Comparison of ENCODE assay signal across 10 cellular contexts in genomic region chr1:27564264-27564579, GRCh38. TPM values are rescaled to one million over a fixed set of nuclear protein-coding genes. Genes with fewer than 3 reads are reported as not detected.
DNase-seq lines count a peak whose midpoint lies in the region; ATAC-seq, FAIRE-seq and TF ChIP-seq lines count a peak whose summit lies in the region.
"Had no signal": no experiment of that assay in that cellular context is flagged by ENCODE, and none has a peak within 500 bp of the region (broad histone marks: within the 10 kb centered on the region; RNA-seq: fewer than 3 reads in every experiment).

No MANE protein-coding gene starts in this region.

- H3K36me3 ChIP-seq in HUES48 (ENCODE audit: control insufficient read depth, insufficient read depth, low read length) (no peaks in the 10 kb centered on the region), HepG2 (replicated peaks in 1 of 2; ENCODE audit: control insufficient read depth in 1 of 2, insufficient read depth in 2 of 2, low read length in 2 of 2) (peaks cover 0 to 5% of the 10 kb centered on the region in 2 experiments; a peak in 1 of 5 replicates), subcutaneous abdominal adipose tissue (ENCODE audit: control insufficient read depth in 5 of 5, insufficient read depth in 5 of 5, low read length in 5 of 5) (peaks cover 0 to 8% (median 0%) of the 10 kb centered on the region in 5 donors)

- TF ChIP-seq POLR2A in HepG2 (IDR thresholded peaks at IDR 0.05; ENCODE audit: insufficient read depth in 1 of 2, low read depth in 2 of 2, low read length in 2 of 2) = no peak

- TSS peak; percentile 93 for BruUV-seq in HepG2 (replicated peaks; lab: Mats Ljungman, UMichigan)

- TF ChIP-seq EP300 in HepG2 (IDR thresholded peaks at IDR 0.05; ENCODE audit: low read depth in 2 of 2, low read length in 2 of 2) (no peak), HepG2 (CRISPR knock-in tag; IDR thresholded peaks at IDR 0.05; ENCODE audit: borderline replicate concordance) (no peak)

- in situ Hi-C loops in HepG2 (cut with HindIII; ENCODE audit: extremely low pct_ligation_motif_present, low pct_unique_long_range_greater_than_20kb) = no loop called here

- no peak overlapping the region for H3K4me3 ChIP-seq in HUES48 (ENCODE audit: low read depth, low read length)
- peak overlapping the region in 2 of 3 experiments; percentile 8 to 57; a peak in 2 of 6 replicates for H3K4me3 ChIP-seq in HepG2 (replicated peaks in 1 of 3; ENCODE audit: insufficient read depth in 1 of 3, low read depth in 2 of 3, low read length in 3 of 3)
- no peak overlapping the region for H3K4me3 ChIP-seq in subcutaneous abdominal adipose tissue (ENCODE audit: low read depth in 1 of 5, low read length in 5 of 5)

- intact Hi-C loops in HepG2 (cut with micrococcal nuclease; ENCODE audit: unreplicated experiment) = loop anchor here (5.0 kb wide), 1 partner anchor 98 kb away; no protein-coding TSS in a partner anchor

- H3K9ac ChIP-seq in HUES48 (ENCODE audit: low read depth, low read length) (no peak overlapping the region), HepG2 (ENCODE audit: insufficient read depth, low read depth, low read length) (peak overlapping the region; percentile 76), subcutaneous abdominal adipose tissue (ENCODE audit: low read length in 5 of 5) (peak overlapping the region in 3 of 5 donors; percentile 48 to 62 (median 54))

- H3K4me1 ChIP-seq in HUES48 (ENCODE audit: control insufficient read depth, insufficient read depth, low read length) (peaks cover 52% of the 10 kb centered on the region), HepG2 (ENCODE audit: insufficient read depth, low read length) (peaks cover 87% of the 10 kb centered on the region), subcutaneous abdominal adipose tissue (ENCODE audit: control insufficient read depth in 5 of 5, insufficient read depth in 5 of 5, low read length in 5 of 5) (peaks cover 29 to 93% (median 90%) of the 10 kb centered on the region in 5 donors)

- no peaks in the 10 kb centered on the region for H3K9me3 Mint-ChIP-seq in WTC11

- H3K4me1 Mint-ChIP-seq in WTC11 = peaks cover 89% of the 10 kb centered on the region

- no peak for DNase-seq in WTC11 (ENCODE audit: low spot score)
- no peak for DNase-seq in HepG2 (ENCODE audit: low spot score)
- DNase-seq in stimulated activated CD4-positive, alpha-beta T cell treated with anti-CD3 and anti-CD28 coated beads, Interleukin-4, amount 100 ng/mL, for 1 hour = no peak
- no peak for DNase-seq in NCI-H2107 treated with DMSO at 0.1 percent for 48 hours (lab: John Stamatoyannopoulos, UW; ENCODE audit: unreplicated experiment)
- no peak for DNase-seq in activated CD8-positive, alpha-beta memory T cell treated with anti-CD3 and anti-CD28 coated beads, Interleukin-2, amount 50 U/mL, for 4 hours
- DNase-seq: MM.1S had no signal

- no peak for TF ChIP-seq RAD21 in HepG2 (CRISPR knock-in tag; IDR thresholded peaks at IDR 0.05)

- TF ChIP-seq CTCF in WTC11 (IDR thresholded peaks at IDR 0.05) (no peak), HepG2 (CRISPR knock-in tag; IDR thresholded peaks at IDR 0.05) (no peak)

- CTCF ChIA-PET in WTC11 (lab: Charles Lee) = interaction anchor here (0.7 to 16.0 kb wide), 10 partner anchors 7 to 158 kb away, joined by 3 to 489 read pairs (median 6); no protein-coding TSS in a partner anchor
- CTCF ChIA-PET in HepG2 (lab: Yijun Ruan, JAX; ENCODE audit: low intra/inter-chr PET ratio, low total read pairs) = no interaction called here

- H4K20me1 ChIP-seq in HepG2 (ENCODE audit: insufficient read depth, low read length) = peaks cover 2% of the 10 kb centered on the region

- H3K4me2 ChIP-seq in HepG2 (ENCODE audit: low read depth, low read length) = peak overlapping the region; percentile 86

- ATAC-seq in WTC11 (no peak), HepG2 (no peak), GM21423 (IDR thresholded peaks at IDR 0.05; ENCODE audit: unreplicated experiment) (no peak)

- H3K4me3 Mint-ChIP-seq in WTC11 = no peak overlapping the region

- H3K27ac ChIP-seq in HUES48 (ENCODE audit: low read depth, low read length) = peak overlapping the region; percentile 59
- peak overlapping the region; percentile 95 for H3K27ac ChIP-seq in HepG2 (ENCODE audit: extremely low read length, insufficient read depth, low read length)
- H3K27ac ChIP-seq in subcutaneous abdominal adipose tissue (ENCODE audit: low read depth, low read length) = peak overlapping the region; percentile 72

- H3K27me3 ChIP-seq in HUES48 (ENCODE audit: control insufficient read depth, insufficient read depth, low read length) (no peaks in the 10 kb centered on the region), HepG2 (ENCODE audit: control insufficient read depth in 1 of 2, insufficient read depth in 2 of 2, low read length in 2 of 2) (no peaks in the 10 kb centered on the region), subcutaneous abdominal adipose tissue (ENCODE audit: control insufficient read depth in 5 of 5, insufficient read depth in 4 of 5, low read length in 5 of 5) (no peaks in the 10 kb centered on the region)

- no peaks in the 10 kb centered on the region for H3K36me3 Mint-ChIP-seq in WTC11

- no peaks in the 10 kb centered on the region for H3K27me3 Mint-ChIP-seq in WTC11 (ENCODE audit: low read depth)

- POLR2A ChIA-PET in WTC11 (lab: Charles Lee) (interaction anchor here (0.5 kb wide), 1 partner anchor 111 kb away, joined by 3 read pairs; no protein-coding TSS in a partner anchor), HepG2 (lab: Yijun Ruan, JAX) (interaction anchor here (0.7 to 3.4 kb wide), 26 partner anchors 9 to 258 kb away, joined by 3 to 48 read pairs (median 6); partner anchors contain the start of genes AHDC1, FAM76A, IFI6 and WASF2)

- FAIRE-seq in HepG2 (lab: Jason Lieb, UNC) = no peak
- FAIRE-seq: colon had no signal

- 46% methylated on average over 4 of the region's 4 CpGs for WGBS in HepG2 (ENCODE audit: low lambda C conversion rate)

- H3K27ac Mint-ChIP-seq in WTC11 = peak overlapping the region; percentile 68

- H2AFZ ChIP-seq in HepG2 (ENCODE audit: low read length) = no peak overlapping the region

- H3K79me2 ChIP-seq in HepG2 (ENCODE audit: insufficient read depth, low read length) = peaks cover 19% of the 10 kb centered on the region

- H3K9me3 ChIP-seq in HUES48 (ENCODE audit: control insufficient read depth, insufficient read depth, low read length) = no peaks in the 10 kb centered on the region
- H3K9me3 ChIP-seq in HepG2 (ENCODE audit: low read length) = no peaks in the 10 kb centered on the region
- H3K9me3 ChIP-seq in subcutaneous abdominal adipose tissue (ENCODE audit: control insufficient read depth in 5 of 5, low read length in 5 of 5) = no peaks in the 10 kb centered on the region

TF ChIP-seq in WTC11, 78 proteins besides CTCF, POLR2A, EP300 and RAD21 (continues in another document):
- TF ChIP-seq NR3C1 (CRISPR knock-in tag; conservative IDR thresholded peaks at IDR 0.05; ENCODE audit: low read depth) = no peak
- no peak for TF ChIP-seq TEAD1 (CRISPR knock-in tag; IDR thresholded peaks at IDR 0.05)

TF ChIP-seq in HepG2, 621 proteins besides CTCF, POLR2A, EP300 and RAD21:
- TF ChIP-seq RCOR2 (CRISPR knock-in tag; IDR thresholded peaks at IDR 0.05) (0 out of 2 replicates have a peak, but pooled peaks have one; percentile 6), SAFB2 (CRISPR knock-in tag; IDR thresholded peaks at IDR 0.05; ENCODE audit: borderline replicate concordance, low read depth) (0 out of 2 replicates have a peak, but pooled peaks have one; percentile 13), MED1 (CRISPR knock-in tag; IDR thresholded peaks at IDR 0.05) (no peak)

RNA-seq across cellular contexts. Expression of gene AHDC1, which starts 39.7 kb away (rescaled TPM):
- total RNA-seq in WTC11 (2021) (31.6 to 49.0 TPM (median 32.6 TPM) in 3 replicates), HepG2 (2016; rRNA removed; fragmentation: Illumina TruSeq; extraction: Trizol) (2.6 and 2.7 TPM in 2 replicates)
- 1.9 and 2.6 TPM in 2 replicates for total RNA-seq in HepG2 (2016; cell fraction: cytosol; rRNA removed; fragmentation: Illumina TruSeq; extraction: Trizol; ENCODE audit: low read depth)
- total RNA-seq in HepG2 (2016; cell fraction: insoluble cytoplasmic fraction; rRNA removed; fragmentation: Illumina TruSeq; extraction: Trizol) = 3.1 and 3.5 TPM in 2 replicates
- 1.6 and 2.4 TPM in 2 replicates for total RNA-seq in HepG2 (2016; cell fraction: membrane; rRNA removed; fragmentation: Illumina TruSeq; extraction: Trizol)
- total RNA-seq in HepG2 (2016; cell fraction: nucleus; rRNA removed; fragmentation: Illumina TruSeq; extraction: Trizol) = 3.0 and 6.6 TPM in 2 replicates
- 1.0 and 1.2 TPM in 2 replicates for polyA plus RNA-seq in HepG2 (2011; rRNA removed)
- polyA plus RNA-seq in HepG2 (2011; cell fraction: cytosol; rRNA removed) = 0.52 and 0.72 TPM in 2 replicates
- 7.0 and 8.3 TPM in 2 replicates for polyA plus RNA-seq in HepG2 (2011; cell fraction: nucleus; rRNA removed)
- 4.7 and 7.3 TPM in 2 replicates for polyA plus RNA-seq in HepG2 (2012)
- 0.24 and 0.35 TPM in 2 replicates for polyA plus RNA-seq in HepG2 (2016; cell fraction: cytosol; fragmentation: Illumina TruSeq; extraction: Trizol; ENCODE audit: low read depth)
- 3.9 and 4.0 TPM in 2 replicates for polyA plus RNA-seq in HepG2 (2016; cell fraction: insoluble cytoplasmic fraction; fragmentation: Illumina TruSeq; extraction: Trizol; ENCODE audit: low read depth)
- 0.32 and 0.57 TPM in 2 replicates for polyA plus RNA-seq in HepG2 (2016; cell fraction: membrane; fragmentation: Illumina TruSeq; extraction: Trizol; ENCODE audit: low read depth)
- polyA plus RNA-seq in HepG2 (2016; cell fraction: nucleus; fragmentation: Illumina TruSeq; extraction: Trizol; ENCODE audit: insufficient read depth, low read depth) = 12.2 and 16.8 TPM in 2 replicates
- 3.1 and 6.5 TPM in 2 replicates for polyA minus RNA-seq in HepG2 (2011; rRNA and poly(A)+ RNA removed; ENCODE audit: low replicate concordance)
- 3.1 and 3.7 TPM in 2 replicates for polyA minus RNA-seq in HepG2 (2011; cell fraction: cytosol; rRNA and poly(A)+ RNA removed)
- polyA minus RNA-seq in HepG2 (2011; cell fraction: nucleus; rRNA and poly(A)+ RNA removed) = 5.1 and 5.3 TPM in 2 replicates

Comparison
In these comparisons a context has a peak if more than half of its experiments do, and no peak if none do; other contexts are left out.
1. H3K4me3 ChIP-seq: peak in HepG2 (2 of 3); none in HUES48 (single experiment) and subcutaneous abdominal adipose tissue (0 of 5).
2. Peak in every context shown above with its lines, with median percentiles within 50 percentile points of each other: H3K27ac ChIP-seq.